In the genomic region with DNA sequence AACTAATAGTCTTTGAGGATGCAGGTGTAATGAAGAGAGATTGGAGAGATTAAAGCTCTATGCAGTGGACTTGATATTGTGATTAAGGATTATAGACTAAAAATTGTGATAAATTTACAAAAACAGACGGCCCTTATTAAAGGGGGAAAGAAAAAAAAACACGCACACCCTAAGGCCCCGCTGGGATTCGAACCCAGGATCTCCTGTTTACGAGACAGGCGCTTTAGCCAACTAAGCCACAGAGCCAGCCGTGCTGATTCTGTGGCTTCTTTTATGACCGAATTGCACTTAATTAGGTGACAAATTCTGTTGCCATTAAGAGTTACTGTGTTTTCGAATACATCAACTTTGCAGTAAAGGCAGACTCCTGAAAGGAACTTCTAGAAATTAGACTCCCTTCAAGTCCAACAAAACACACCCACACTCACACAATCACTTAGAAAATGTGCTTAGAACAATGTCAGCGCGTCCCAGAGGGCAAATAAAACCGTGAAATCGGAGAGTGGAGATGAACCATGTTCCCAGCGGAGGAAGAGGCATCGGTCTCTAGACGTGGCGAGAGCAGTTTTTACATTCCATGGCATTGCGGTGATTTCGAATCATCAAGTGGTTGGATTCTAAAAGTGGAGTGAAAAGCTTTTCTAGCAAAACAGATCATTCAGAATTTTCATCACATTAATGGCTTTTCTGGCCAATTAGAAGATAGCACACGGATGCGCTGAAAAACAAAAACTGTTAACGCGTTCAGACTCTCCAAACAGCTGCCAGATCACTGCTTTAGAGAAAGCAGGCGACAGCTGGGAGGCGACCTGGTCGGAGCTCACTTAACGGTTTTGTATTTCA, we compare ENCODE assay signal across 1 cellular context.
A peak's percentile ranks its signal among the peaks of the same experiment; 100 is the strongest.
TF ChIP-seq lines count a peak whose summit lies in the region.

No MANE protein-coding gene starts in this region.

TF ChIP-seq in HEK293, 187 proteins besides CTCF, POLR2A, EP300 and RAD21 (continued from another document and continues in another):
- TF ChIP-seq, protein P1, sequence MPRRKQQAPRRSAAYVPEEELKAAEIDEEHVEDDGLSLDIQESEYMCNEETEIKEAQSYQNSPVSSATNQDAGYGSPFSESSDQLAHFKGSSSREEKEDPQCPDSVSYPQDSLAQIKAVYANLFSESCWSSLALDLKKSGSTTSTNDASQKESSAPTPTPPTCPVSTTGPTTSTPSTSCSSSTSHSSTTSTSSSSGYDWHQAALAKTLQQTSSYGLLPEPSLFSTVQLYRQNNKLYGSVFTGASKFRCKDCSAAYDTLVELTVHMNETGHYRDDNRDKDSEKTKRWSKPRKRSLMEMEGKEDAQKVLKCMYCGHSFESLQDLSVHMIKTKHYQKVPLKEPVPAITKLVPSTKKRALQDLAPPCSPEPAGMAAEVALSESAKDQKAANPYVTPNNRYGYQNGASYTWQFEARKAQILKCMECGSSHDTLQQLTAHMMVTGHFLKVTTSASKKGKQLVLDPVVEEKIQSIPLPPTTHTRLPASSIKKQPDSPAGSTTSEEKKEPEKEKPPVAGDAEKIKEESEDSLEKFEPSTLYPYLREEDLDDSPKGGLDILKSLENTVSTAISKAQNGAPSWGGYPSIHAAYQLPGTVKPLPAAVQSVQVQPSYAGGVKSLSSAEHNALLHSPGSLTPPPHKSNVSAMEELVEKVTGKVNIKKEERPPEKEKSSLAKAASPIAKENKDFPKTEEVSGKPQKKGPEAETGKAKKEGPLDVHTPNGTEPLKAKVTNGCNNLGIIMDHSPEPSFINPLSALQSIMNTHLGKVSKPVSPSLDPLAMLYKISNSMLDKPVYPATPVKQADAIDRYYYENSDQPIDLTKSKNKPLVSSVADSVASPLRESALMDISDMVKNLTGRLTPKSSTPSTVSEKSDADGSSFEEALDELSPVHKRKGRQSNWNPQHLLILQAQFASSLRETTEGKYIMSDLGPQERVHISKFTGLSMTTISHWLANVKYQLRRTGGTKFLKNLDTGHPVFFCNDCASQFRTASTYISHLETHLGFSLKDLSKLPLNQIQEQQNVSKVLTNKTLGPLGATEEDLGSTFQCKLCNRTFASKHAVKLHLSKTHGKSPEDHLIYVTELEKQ (tag by site-specific recombination; IDR thresholded peaks at IDR 0.05; ENCODE audit: borderline replicate concordance): no peak
- no peak for TF ChIP-seq ZNF239 (tag by site-specific recombination; IDR thresholded peaks at IDR 0.05)
- peak; percentile 62; the same call in 1 of the 2 replicates for TF ChIP-seq REPIN1 (tag by site-specific recombination; IDR thresholded peaks at IDR 0.05; ENCODE audit: low read depth)
- peak; percentile 92 for TF ChIP-seq ZNF335 (tag by site-specific recombination; conservative IDR thresholded peaks at IDR 0.05)
- no peak for TF ChIP-seq ZNF274 (IDR thresholded peaks at IDR 0.05; ENCODE audit: low read length)
- TF ChIP-seq ZNF274 (tag by site-specific recombination; IDR thresholded peaks at IDR 0.05; ENCODE audit: borderline replicate concordance): no peak
- no peak for TF ChIP-seq IKZF3 (tag by site-specific recombination; IDR thresholded peaks at IDR 0.05)
- peak; percentile 52 for TF ChIP-seq ZNF24 (tag by site-specific recombination; IDR thresholded peaks at IDR 0.05)
- TF ChIP-seq ZBTB21 (tag by site-specific recombination; IDR thresholded peaks at IDR 0.05): 0 out of 2 replicates have a peak, but pooled peaks have one; percentile 16
- TF ChIP-seq, protein P2, sequence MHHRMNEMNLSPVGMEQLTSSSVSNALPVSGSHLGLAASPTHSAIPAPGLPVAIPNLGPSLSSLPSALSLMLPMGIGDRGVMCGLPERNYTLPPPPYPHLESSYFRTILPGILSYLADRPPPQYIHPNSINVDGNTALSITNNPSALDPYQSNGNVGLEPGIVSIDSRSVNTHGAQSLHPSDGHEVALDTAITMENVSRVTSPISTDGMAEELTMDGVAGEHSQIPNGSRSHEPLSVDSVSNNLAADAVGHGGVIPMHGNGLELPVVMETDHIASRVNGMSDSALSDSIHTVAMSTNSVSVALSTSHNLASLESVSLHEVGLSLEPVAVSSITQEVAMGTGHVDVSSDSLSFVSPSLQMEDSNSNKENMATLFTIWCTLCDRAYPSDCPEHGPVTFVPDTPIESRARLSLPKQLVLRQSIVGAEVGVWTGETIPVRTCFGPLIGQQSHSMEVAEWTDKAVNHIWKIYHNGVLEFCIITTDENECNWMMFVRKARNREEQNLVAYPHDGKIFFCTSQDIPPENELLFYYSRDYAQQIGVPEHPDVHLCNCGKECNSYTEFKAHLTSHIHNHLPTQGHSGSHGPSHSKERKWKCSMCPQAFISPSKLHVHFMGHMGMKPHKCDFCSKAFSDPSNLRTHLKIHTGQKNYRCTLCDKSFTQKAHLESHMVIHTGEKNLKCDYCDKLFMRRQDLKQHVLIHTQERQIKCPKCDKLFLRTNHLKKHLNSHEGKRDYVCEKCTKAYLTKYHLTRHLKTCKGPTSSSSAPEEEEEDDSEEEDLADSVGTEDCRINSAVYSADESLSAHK (tag by site-specific recombination; IDR thresholded peaks at IDR 0.05): peak; percentile 68; the same call in 1 of the 2 replicates
- no peak; the same call in 1 of the 2 replicates for TF ChIP-seq TCF7L2 (IDR thresholded peaks at IDR 0.05; ENCODE audit: borderline replicate concordance, low read depth, low read length)
- no peak for TF ChIP-seq ZNF621 (tag by site-specific recombination; IDR thresholded peaks at IDR 0.05)
- no peak for TF ChIP-seq ZNF560 (tag by site-specific recombination; IDR thresholded peaks at IDR 0.05; ENCODE audit: borderline replicate concordance)
- peak; percentile 54 for TF ChIP-seq ZBTB8A (tag by site-specific recombination; IDR thresholded peaks at IDR 0.05)
- TF ChIP-seq, protein P3, sequence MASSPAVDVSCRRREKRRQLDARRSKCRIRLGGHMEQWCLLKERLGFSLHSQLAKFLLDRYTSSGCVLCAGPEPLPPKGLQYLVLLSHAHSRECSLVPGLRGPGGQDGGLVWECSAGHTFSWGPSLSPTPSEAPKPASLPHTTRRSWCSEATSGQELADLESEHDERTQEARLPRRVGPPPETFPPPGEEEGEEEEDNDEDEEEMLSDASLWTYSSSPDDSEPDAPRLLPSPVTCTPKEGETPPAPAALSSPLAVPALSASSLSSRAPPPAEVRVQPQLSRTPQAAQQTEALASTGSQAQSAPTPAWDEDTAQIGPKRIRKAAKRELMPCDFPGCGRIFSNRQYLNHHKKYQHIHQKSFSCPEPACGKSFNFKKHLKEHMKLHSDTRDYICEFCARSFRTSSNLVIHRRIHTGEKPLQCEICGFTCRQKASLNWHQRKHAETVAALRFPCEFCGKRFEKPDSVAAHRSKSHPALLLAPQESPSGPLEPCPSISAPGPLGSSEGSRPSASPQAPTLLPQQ (tag by site-specific recombination; IDR thresholded peaks at IDR 0.05): peak; percentile 61; the same call in 1 of the 2 replicates
- no peak for TF ChIP-seq ZNF146 (tag by site-specific recombination; IDR thresholded peaks at IDR 0.05)
- 0 out of 2 replicates have a peak, but pooled peaks have one; percentile 31 for TF ChIP-seq MZF1 (tag by site-specific recombination; IDR thresholded peaks at IDR 0.05; ENCODE audit: borderline replicate concordance)
- TF ChIP-seq ZNF138 (tag by site-specific recombination; IDR thresholded peaks at IDR 0.05; ENCODE audit: borderline replicate concordance): no peak
- no peak for TF ChIP-seq GLI2 (tag by site-specific recombination; IDR thresholded peaks at IDR 0.05; ENCODE audit: borderline replicate concordance, low read depth)
- TF ChIP-seq, protein P4, sequence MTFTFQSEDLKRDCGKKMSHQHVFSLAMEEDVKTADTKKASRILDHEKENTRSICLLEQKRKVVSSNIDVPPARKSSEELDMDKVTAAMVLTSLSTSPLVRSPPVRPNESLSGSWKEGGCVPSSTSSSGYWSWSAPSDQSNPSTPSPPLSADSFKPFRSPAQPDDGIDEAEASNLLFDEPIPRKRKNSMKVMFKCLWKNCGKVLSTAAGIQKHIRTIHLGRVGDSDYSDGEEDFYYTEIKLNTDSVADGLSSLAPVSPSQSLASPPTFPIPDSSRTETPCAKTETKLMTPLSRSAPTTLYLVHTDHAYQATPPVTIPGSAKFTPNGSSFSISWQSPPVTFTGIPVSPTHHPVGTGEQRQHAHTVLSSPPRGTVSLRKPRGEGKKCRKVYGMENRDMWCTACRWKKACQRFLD (tag by site-specific recombination; IDR thresholded peaks at IDR 0.05): no peak
- no peak for TF ChIP-seq HOXA7 (CRISPR knock-in tag; IDR thresholded peaks at IDR 0.05; ENCODE audit: borderline replicate concordance)
- no peak for TF ChIP-seq ZNF155 (tag by site-specific recombination; IDR thresholded peaks at IDR 0.05)
- 0 out of 2 replicates have a peak, but pooled peaks have one; percentile 45 for TF ChIP-seq BCL11B (tag by site-specific recombination; IDR thresholded peaks at IDR 0.05; ENCODE audit: low read depth)
- no peak for TF ChIP-seq ZNF544 (tag by site-specific recombination; IDR thresholded peaks at IDR 0.05)
- TF ChIP-seq, protein P5, sequence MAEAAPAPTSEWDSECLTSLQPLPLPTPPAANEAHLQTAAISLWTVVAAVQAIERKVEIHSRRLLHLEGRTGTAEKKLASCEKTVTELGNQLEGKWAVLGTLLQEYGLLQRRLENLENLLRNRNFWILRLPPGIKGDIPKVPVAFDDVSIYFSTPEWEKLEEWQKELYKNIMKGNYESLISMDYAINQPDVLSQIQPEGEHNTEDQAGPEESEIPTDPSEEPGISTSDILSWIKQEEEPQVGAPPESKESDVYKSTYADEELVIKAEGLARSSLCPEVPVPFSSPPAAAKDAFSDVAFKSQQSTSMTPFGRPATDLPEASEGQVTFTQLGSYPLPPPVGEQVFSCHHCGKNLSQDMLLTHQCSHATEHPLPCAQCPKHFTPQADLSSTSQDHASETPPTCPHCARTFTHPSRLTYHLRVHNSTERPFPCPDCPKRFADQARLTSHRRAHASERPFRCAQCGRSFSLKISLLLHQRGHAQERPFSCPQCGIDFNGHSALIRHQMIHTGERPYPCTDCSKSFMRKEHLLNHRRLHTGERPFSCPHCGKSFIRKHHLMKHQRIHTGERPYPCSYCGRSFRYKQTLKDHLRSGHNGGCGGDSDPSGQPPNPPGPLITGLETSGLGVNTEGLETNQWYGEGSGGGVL (tag by site-specific recombination; IDR thresholded peaks at IDR 0.05): no peak
- TF ChIP-seq ZNF112 (tag by site-specific recombination; IDR thresholded peaks at IDR 0.05): no peak
- TF ChIP-seq ZNF354C (tag by site-specific recombination; IDR thresholded peaks at IDR 0.05; ENCODE audit: borderline replicate concordance, low read depth): no peak
- TF ChIP-seq, protein P6, sequence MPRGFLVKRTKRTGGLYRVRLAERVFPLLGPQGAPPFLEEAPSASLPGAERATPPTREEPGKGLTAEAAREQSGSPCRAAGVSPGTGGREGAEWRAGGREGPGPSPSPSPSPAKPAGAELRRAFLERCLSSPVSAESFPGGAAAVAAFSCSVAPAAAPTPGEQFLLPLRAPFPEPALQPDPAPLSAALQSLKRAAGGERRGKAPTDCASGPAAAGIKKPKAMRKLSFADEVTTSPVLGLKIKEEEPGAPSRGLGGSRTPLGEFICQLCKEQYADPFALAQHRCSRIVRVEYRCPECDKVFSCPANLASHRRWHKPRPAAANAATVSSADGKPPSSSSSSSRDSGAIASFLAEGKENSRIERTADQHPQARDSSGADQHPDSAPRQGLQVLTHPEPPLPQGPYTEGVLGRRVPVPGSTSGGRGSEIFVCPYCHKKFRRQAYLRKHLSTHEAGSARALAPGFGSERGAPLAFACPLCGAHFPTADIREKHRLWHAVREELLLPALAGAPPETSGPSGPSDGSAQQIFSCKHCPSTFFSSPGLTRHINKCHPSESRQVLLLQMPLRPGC (tag by site-specific recombination; IDR thresholded peaks at IDR 0.05): peak; percentile 61; the same call in 1 of the 2 replicates
- TF ChIP-seq ZNF132 (tag by site-specific recombination; IDR thresholded peaks at IDR 0.05; ENCODE audit: borderline replicate concordance): no peak
- TF ChIP-seq ZNF629 (tag by site-specific recombination; IDR thresholded peaks at IDR 0.05): peak; percentile 80
- no peak for TF ChIP-seq ZNF174 (tag by site-specific recombination; IDR thresholded peaks at IDR 0.05)
- no peak for TF ChIP-seq SETDB1 (IDR thresholded peaks at IDR 0.05; ENCODE audit: insufficient read length, low read length)
- TF ChIP-seq WT1 (tag by site-specific recombination; IDR thresholded peaks at IDR 0.05): peak; percentile 79
- TF ChIP-seq SP3 (tag by site-specific recombination; IDR thresholded peaks at IDR 0.05): 0 out of 2 replicates have a peak, but pooled peaks have one; percentile 9
- TF ChIP-seq MYNN (tag by site-specific recombination; IDR thresholded peaks at IDR 0.05; ENCODE audit: borderline replicate concordance): no peak
- TF ChIP-seq ZNF654 (tag by site-specific recombination; IDR thresholded peaks at IDR 0.05; ENCODE audit: low read depth): peak; percentile 11; the same call in 1 of the 2 replicates
- 0 out of 2 replicates have a peak, but pooled peaks have one; percentile 55 for TF ChIP-seq ZNF221 (tag by site-specific recombination; IDR thresholded peaks at IDR 0.05; ENCODE audit: borderline replicate concordance)
- peak; percentile 58; the same call in 1 of the 2 replicates for TF ChIP-seq ZFP37 (tag by site-specific recombination; IDR thresholded peaks at IDR 0.05)
- TF ChIP-seq, protein P7, sequence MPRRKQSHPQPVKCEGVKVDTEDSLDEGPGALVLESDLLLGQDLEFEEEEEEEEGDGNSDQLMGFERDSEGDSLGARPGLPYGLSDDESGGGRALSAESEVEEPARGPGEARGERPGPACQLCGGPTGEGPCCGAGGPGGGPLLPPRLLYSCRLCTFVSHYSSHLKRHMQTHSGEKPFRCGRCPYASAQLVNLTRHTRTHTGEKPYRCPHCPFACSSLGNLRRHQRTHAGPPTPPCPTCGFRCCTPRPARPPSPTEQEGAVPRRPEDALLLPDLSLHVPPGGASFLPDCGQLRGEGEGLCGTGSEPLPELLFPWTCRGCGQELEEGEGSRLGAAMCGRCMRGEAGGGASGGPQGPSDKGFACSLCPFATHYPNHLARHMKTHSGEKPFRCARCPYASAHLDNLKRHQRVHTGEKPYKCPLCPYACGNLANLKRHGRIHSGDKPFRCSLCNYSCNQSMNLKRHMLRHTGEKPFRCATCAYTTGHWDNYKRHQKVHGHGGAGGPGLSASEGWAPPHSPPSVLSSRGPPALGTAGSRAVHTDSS (tag by site-specific recombination; IDR thresholded peaks at IDR 0.05): no peak; the same call in 1 of the 2 replicates
- no peak for TF ChIP-seq ZNF202 (tag by site-specific recombination; IDR thresholded peaks at IDR 0.05; ENCODE audit: borderline replicate concordance)
- TF ChIP-seq ZNF510 (tag by site-specific recombination; IDR thresholded peaks at IDR 0.05; ENCODE audit: insufficient replicate concordance): no peak
- peak; percentile 91 for TF ChIP-seq PRDM1 (tag by site-specific recombination; IDR thresholded peaks at IDR 0.05)
- TF ChIP-seq, protein P8, sequence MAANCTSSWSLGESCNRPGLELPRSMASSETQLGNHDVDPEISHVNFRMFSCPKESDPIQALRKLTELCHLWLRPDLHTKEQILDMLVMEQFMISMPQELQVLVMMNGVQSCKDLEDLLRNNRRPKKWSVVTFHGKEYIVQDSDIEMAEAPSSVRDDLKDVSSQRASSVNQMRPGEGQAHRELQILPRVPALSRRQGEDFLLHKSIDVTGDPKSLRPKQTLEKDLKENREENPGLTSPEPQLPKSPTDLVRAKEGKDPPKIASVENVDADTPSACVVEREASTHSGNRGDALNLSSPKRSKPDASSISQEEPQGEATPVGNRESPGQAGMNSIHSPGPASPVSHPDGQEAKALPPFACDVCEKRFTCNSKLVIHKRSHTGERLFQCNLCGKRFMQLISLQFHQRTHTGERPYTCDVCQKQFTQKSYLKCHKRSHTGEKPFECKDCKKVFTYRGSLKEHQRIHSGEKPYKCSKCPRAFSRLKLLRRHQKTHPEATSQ (tag by site-specific recombination; IDR thresholded peaks at IDR 0.05): no peak
- TF ChIP-seq SCRT1 (tag by site-specific recombination; IDR thresholded peaks at IDR 0.05; ENCODE audit: borderline replicate concordance): peak; percentile 71
- TF ChIP-seq ZNF169 (tag by site-specific recombination; IDR thresholded peaks at IDR 0.05): no peak
